In the genomic region with DNA sequence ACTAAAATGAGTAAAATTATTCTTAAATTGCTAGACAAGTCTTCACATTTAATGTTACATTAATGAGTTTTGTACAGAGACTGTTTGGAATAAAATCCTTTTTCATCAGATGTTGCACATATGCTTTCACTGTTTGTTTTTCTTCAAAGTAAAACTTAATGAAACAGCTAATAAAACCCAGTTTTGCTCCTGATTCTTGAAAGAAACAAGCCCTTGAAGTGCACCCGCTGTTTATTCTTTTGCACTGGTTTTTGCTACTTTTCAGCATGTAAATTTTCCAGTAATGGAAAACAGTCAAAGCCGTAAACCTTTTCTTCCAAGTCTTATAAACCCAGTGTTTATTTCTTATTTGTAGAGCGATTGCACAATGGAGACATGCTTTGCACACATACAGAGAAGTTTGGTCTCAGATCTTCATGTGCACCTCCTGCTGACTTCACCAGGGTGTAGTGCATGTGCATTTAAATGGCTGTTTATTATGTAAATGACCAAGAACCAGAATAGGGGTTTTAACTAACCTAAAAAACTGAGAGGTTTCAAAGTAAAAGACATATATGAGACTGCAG, we compare ENCODE assay signal across 22 cellular contexts. TPM values are rescaled to one million over a fixed set of nuclear protein-coding genes. Genes with fewer than 3 reads are reported as not detected.
A peak's percentile ranks its signal among the peaks of the same experiment; 100 is the strongest.
DNase-seq lines count a peak whose midpoint lies in the region; ATAC-seq and TF ChIP-seq lines count a peak whose summit lies in the region.
"Had no signal": no experiment of that assay in that cellular context is flagged by ENCODE, and none has a peak within 500 bp of the region (broad histone marks: within the 10 kb centered on the region; RNA-seq: fewer than 3 reads in every experiment).

No MANE protein-coding gene starts in this region.

- WGBS in esophagus squamous epithelium, 2 donors: 77 to 79% methylated on average over 3 of the region's 3 CpGs

- no peak for TF ChIP-seq CTCF in esophagus squamous epithelium (IDR thresholded peaks at IDR 0.05)

- no peak overlapping the region for H3K4me3 ChIP-seq in esophagus squamous epithelium
- H3K4me3 ChIP-seq: breast epithelium, psoas muscle, transverse colon had no signal

- H3K27ac ChIP-seq in esophagus squamous epithelium: peak overlapping the region in 1 of 4 donors; percentile 17
- H3K27ac ChIP-seq: breast epithelium, KMS-11, psoas muscle, transverse colon had no signal

- TF ChIP-seq POLR2A in esophagus squamous epithelium (IDR thresholded peaks at IDR 0.05): no peak

- no peak for ATAC-seq in HG03520 (IDR thresholded peaks at IDR 0.05; ENCODE audit: unreplicated experiment)
- ATAC-seq in HG03039 (IDR thresholded peaks at IDR 0.05; ENCODE audit: unreplicated experiment): no peak
- ATAC-seq: esophagus mucosa, left cardiac atrium, psoas muscle had no signal

- H3K36me3 ChIP-seq in esophagus squamous epithelium: no peaks in the 10 kb centered on the region
- H3K36me3 ChIP-seq: breast epithelium, transverse colon had no signal

- H3K4me1 ChIP-seq in esophagus squamous epithelium: peaks cover 0 to 42% (median 0%) of the 10 kb centered on the region in 3 donors
- H3K4me1 ChIP-seq: breast epithelium, psoas muscle had no signal

- H3K9me3 ChIP-seq in esophagus squamous epithelium: no peaks in the 10 kb centered on the region
- H3K9me3 ChIP-seq: breast epithelium, psoas muscle, transverse colon had no signal

- peak; percentile 47 for DNase-seq in H4 (ENCODE audit: low spot score)
- peak; percentile 34 for DNase-seq in NCI-H69 (lab: John Stamatoyannopoulos, UW)
- peak; percentile 49 for DNase-seq in fibroblast of peridontal ligament (ENCODE audit: extremely low read depth)
- peak; percentile 79 for DNase-seq in renal cortical epithelial cell (ENCODE audit: low read depth)
- DNase-seq in esophagus squamous epithelium (lab: John Stamatoyannopoulos, UW): no peak
- DNase-seq: activated gamma-delta T cell treated with Interleukin-2 at 50 U/mL for 16 hours; amniotic stem cell; CD4-positive, alpha-beta memory T cell; effector CD8-positive, alpha-beta T cell; left cardiac atrium; mesendoderm; NCI-H187; NCI-H2171 treated with DMSO at 0.1 percent for 48 hours; NCI-H524 treated with DMSO at 0.1 percent for 48 hours; psoas muscle; RPMI8226; transverse colon had no signal

- no peaks in the 10 kb centered on the region for H3K27me3 ChIP-seq in esophagus squamous epithelium
- H3K27me3 ChIP-seq: breast epithelium, transverse colon had no signal

- intact Hi-C loops in esophagus squamous epithelium (cut with DNase I): no loop called here

RNA-seq across cellular contexts. Expression of gene ATG10, which starts 51.8 kb away (rescaled TPM):
- 5.8 and 15.1 TPM in 2 replicates for total RNA-seq in H4 (2014; rRNA removed; shearing (Covaris generic))
- total RNA-seq in renal cortical epithelial cell: 18.6 and 18.9 TPM in 2 replicates
- total RNA-seq in esophagus squamous epithelium: 1 to 10 TPM; 3.1 to 7.8 (median 6.1) TPM
